1 cellular context compared by ENCODE assay signal in the genomic region with DNA sequence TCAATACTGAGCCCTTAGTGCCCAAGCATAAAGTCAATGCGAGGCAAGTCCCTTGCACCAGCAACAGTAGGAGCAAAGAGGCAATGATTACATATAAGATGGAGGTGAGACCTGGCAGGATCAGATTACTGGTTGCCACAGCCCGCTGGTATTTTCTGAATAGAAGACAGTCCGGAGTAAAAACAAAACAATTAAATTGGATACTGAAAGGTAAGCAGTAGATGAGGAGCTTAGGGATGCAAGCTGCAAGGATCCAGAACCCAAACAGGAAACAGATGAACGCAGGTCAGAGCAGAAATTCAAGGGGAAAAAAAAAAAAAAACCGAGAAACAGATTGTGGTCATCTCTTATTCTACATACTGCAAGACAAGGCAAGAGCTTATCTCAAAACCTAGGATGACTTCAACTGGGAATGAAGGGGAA.
TF ChIP-seq lines count a peak whose summit lies in the region.

No MANE protein-coding gene starts in this region.

TF ChIP-seq in HEK293, 187 proteins besides CTCF, POLR2A, EP300 and RAD21 (continued from another document and continues in another):
- TF ChIP-seq, protein P1, sequence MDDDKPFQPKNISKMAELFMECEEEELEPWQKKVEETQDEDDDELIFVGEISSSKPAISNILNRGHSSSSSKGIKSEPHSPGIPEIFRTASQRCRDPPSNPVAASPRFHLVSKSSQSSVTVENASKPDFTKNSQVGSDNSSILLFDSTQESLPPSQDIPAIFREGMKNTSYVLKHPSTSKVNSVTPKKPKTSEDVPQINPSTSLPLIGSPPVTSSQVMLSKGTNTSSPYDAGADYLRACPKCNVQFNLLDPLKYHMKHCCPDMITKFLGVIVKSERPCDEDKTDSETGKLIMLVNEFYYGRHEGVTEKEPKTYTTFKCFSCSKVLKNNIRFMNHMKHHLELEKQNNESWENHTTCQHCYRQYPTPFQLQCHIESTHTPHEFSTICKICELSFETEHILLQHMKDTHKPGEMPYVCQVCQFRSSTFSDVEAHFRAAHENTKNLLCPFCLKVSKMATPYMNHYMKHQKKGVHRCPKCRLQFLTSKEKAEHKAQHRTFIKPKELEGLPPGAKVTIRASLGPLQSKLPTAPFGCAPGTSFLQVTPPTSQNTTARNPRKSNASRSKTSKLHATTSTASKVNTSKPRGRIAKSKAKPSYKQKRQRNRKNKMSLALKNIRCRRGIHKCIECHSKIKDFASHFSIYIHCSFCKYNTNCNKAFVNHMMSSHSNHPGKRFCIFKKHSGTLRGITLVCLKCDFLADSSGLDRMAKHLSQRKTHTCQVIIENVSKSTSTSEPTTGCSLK (tag by site-specific recombination; IDR thresholded peaks at IDR 0.05): no peak
- TF ChIP-seq, protein P2, sequence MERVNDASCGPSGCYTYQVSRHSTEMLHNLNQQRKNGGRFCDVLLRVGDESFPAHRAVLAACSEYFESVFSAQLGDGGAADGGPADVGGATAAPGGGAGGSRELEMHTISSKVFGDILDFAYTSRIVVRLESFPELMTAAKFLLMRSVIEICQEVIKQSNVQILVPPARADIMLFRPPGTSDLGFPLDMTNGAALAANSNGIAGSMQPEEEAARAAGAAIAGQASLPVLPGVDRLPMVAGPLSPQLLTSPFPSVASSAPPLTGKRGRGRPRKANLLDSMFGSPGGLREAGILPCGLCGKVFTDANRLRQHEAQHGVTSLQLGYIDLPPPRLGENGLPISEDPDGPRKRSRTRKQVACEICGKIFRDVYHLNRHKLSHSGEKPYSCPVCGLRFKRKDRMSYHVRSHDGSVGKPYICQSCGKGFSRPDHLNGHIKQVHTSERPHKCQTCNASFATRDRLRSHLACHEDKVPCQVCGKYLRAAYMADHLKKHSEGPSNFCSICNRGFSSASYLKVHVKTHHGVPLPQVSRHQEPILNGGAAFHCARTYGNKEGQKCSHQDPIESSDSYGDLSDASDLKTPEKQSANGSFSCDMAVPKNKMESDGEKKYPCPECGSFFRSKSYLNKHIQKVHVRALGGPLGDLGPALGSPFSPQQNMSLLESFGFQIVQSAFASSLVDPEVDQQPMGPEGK (tag by site-specific recombination; IDR thresholded peaks at IDR 0.05): no peak
- TF ChIP-seq, protein P3, sequence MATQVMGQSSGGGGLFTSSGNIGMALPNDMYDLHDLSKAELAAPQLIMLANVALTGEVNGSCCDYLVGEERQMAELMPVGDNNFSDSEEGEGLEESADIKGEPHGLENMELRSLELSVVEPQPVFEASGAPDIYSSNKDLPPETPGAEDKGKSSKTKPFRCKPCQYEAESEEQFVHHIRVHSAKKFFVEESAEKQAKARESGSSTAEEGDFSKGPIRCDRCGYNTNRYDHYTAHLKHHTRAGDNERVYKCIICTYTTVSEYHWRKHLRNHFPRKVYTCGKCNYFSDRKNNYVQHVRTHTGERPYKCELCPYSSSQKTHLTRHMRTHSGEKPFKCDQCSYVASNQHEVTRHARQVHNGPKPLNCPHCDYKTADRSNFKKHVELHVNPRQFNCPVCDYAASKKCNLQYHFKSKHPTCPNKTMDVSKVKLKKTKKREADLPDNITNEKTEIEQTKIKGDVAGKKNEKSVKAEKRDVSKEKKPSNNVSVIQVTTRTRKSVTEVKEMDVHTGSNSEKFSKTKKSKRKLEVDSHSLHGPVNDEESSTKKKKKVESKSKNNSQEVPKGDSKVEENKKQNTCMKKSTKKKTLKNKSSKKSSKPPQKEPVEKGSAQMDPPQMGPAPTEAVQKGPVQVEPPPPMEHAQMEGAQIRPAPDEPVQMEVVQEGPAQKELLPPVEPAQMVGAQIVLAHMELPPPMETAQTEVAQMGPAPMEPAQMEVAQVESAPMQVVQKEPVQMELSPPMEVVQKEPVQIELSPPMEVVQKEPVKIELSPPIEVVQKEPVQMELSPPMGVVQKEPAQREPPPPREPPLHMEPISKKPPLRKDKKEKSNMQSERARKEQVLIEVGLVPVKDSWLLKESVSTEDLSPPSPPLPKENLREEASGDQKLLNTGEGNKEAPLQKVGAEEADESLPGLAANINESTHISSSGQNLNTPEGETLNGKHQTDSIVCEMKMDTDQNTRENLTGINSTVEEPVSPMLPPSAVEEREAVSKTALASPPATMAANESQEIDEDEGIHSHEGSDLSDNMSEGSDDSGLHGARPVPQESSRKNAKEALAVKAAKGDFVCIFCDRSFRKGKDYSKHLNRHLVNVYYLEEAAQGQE (tag by site-specific recombination; IDR thresholded peaks at IDR 0.05): no peak
- no peak for TF ChIP-seq SP3 (tag by site-specific recombination; IDR thresholded peaks at IDR 0.05)
- no peak for TF ChIP-seq YY2 (tag by site-specific recombination; IDR thresholded peaks at IDR 0.05)
- TF ChIP-seq FEZF1 (tag by site-specific recombination; IDR thresholded peaks at IDR 0.05): no peak
- TF ChIP-seq ZNF394 (tag by site-specific recombination; IDR thresholded peaks at IDR 0.05; ENCODE audit: borderline replicate concordance): no peak
- TF ChIP-seq, protein P4, sequence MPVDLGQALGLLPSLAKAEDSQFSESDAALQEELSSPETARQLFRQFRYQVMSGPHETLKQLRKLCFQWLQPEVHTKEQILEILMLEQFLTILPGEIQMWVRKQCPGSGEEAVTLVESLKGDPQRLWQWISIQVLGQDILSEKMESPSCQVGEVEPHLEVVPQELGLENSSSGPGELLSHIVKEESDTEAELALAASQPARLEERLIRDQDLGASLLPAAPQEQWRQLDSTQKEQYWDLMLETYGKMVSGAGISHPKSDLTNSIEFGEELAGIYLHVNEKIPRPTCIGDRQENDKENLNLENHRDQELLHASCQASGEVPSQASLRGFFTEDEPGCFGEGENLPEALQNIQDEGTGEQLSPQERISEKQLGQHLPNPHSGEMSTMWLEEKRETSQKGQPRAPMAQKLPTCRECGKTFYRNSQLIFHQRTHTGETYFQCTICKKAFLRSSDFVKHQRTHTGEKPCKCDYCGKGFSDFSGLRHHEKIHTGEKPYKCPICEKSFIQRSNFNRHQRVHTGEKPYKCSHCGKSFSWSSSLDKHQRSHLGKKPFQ (tag by site-specific recombination; IDR thresholded peaks at IDR 0.05): no peak
- no peak for TF ChIP-seq ZNF514 (tag by site-specific recombination; IDR thresholded peaks at IDR 0.05)
- TF ChIP-seq RBAK (tag by site-specific recombination; IDR thresholded peaks at IDR 0.05): no peak
- TF ChIP-seq, protein P5, sequence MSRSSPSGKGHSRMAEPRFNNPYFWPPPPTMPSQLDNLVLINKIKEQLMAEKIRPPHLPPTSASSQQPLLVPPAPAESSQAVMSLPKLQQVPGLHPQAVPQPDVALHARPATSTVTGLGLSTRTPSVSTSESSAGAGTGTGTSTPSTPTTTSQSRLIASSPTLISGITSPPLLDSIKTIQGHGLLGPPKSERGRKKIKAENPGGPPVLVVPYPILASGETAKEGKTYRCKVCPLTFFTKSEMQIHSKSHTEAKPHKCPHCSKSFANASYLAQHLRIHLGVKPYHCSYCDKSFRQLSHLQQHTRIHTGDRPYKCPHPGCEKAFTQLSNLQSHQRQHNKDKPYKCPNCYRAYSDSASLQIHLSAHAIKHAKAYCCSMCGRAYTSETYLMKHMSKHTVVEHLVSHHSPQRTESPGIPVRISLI (tag by site-specific recombination; IDR thresholded peaks at IDR 0.05): peak; percentile 85
- no peak for TF ChIP-seq ZNF76 (tag by site-specific recombination; IDR thresholded peaks at IDR 0.05; ENCODE audit: borderline replicate concordance, low read depth)
- no peak for TF ChIP-seq SALL2 (tag by site-specific recombination; IDR thresholded peaks at IDR 0.05; ENCODE audit: borderline replicate concordance)
- TF ChIP-seq ZFP41 (tag by site-specific recombination; IDR thresholded peaks at IDR 0.05; ENCODE audit: borderline replicate concordance): no peak
- TF ChIP-seq, protein P6, sequence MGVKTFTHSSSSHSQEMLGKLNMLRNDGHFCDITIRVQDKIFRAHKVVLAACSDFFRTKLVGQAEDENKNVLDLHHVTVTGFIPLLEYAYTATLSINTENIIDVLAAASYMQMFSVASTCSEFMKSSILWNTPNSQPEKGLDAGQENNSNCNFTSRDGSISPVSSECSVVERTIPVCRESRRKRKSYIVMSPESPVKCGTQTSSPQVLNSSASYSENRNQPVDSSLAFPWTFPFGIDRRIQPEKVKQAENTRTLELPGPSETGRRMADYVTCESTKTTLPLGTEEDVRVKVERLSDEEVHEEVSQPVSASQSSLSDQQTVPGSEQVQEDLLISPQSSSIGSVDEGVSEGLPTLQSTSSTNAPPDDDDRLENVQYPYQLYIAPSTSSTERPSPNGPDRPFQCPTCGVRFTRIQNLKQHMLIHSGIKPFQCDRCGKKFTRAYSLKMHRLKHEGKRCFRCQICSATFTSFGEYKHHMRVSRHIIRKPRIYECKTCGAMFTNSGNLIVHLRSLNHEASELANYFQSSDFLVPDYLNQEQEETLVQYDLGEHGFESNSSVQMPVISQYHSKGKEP (tag by site-specific recombination; IDR thresholded peaks at IDR 0.05): 0 out of 2 replicates have a peak, but pooled peaks have one; percentile 17
- no peak for TF ChIP-seq ZNF791 (tag by site-specific recombination; IDR thresholded peaks at IDR 0.05)
- TF ChIP-seq, protein P7, sequence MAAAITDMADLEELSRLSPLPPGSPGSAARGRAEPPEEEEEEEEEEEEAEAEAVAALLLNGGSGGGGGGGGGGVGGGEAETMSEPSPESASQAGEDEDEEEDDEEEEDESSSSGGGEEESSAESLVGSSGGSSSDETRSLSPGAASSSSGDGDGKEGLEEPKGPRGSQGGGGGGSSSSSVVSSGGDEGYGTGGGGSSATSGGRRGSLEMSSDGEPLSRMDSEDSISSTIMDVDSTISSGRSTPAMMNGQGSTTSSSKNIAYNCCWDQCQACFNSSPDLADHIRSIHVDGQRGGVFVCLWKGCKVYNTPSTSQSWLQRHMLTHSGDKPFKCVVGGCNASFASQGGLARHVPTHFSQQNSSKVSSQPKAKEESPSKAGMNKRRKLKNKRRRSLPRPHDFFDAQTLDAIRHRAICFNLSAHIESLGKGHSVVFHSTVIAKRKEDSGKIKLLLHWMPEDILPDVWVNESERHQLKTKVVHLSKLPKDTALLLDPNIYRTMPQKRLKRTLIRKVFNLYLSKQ (tag by site-specific recombination; IDR thresholded peaks at IDR 0.05; ENCODE audit: borderline replicate concordance): no peak
- no peak for TF ChIP-seq ZNF654 (tag by site-specific recombination; IDR thresholded peaks at IDR 0.05; ENCODE audit: low read depth)
- no peak for TF ChIP-seq ZNF214 (tag by site-specific recombination; IDR thresholded peaks at IDR 0.05; ENCODE audit: borderline replicate concordance)
- TF ChIP-seq MEIS1 (CRISPR knock-in tag; IDR thresholded peaks at IDR 0.05; ENCODE audit: borderline replicate concordance): no peak
- TF ChIP-seq ZNF354C (tag by site-specific recombination; IDR thresholded peaks at IDR 0.05; ENCODE audit: borderline replicate concordance, low read depth): no peak
- TF ChIP-seq ZNF624 (tag by site-specific recombination; IDR thresholded peaks at IDR 0.05): no peak
- TF ChIP-seq, protein P8, sequence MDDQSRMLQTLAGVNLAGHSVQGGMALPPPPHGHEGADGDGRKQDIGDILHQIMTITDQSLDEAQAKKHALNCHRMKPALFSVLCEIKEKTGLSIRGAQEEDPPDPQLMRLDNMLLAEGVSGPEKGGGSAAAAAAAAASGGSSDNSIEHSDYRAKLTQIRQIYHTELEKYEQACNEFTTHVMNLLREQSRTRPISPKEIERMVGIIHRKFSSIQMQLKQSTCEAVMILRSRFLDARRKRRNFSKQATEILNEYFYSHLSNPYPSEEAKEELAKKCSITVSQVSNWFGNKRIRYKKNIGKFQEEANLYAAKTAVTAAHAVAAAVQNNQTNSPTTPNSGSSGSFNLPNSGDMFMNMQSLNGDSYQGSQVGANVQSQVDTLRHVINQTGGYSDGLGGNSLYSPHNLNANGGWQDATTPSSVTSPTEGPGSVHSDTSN (CRISPR knock-in tag; IDR thresholded peaks at IDR 0.05): no peak
- TF ChIP-seq ZNF658 (tag by site-specific recombination; IDR thresholded peaks at IDR 0.05): no peak
- TF ChIP-seq ZNF776 (tag by site-specific recombination; IDR thresholded peaks at IDR 0.05; ENCODE audit: borderline replicate concordance): no peak
- TF ChIP-seq ZNF560 (tag by site-specific recombination; IDR thresholded peaks at IDR 0.05; ENCODE audit: borderline replicate concordance): no peak
- TF ChIP-seq ZNF510 (tag by site-specific recombination; IDR thresholded peaks at IDR 0.05; ENCODE audit: insufficient replicate concordance): no peak
- TF ChIP-seq ZNF146 (tag by site-specific recombination; IDR thresholded peaks at IDR 0.05): no peak
- TF ChIP-seq YY1 (tag by site-specific recombination; IDR thresholded peaks at IDR 0.05): no peak
- TF ChIP-seq ZNF223 (tag by site-specific recombination; IDR thresholded peaks at IDR 0.05): no peak
- TF ChIP-seq SCRT1 (tag by site-specific recombination; IDR thresholded peaks at IDR 0.05; ENCODE audit: borderline replicate concordance): 0 out of 2 replicates have a peak, but pooled peaks have one; percentile 55
- no peak for TF ChIP-seq ZNF621 (tag by site-specific recombination; IDR thresholded peaks at IDR 0.05)
- no peak for TF ChIP-seq ZNF426 (tag by site-specific recombination; IDR thresholded peaks at IDR 0.05)
- TF ChIP-seq ZNF19 (tag by site-specific recombination; IDR thresholded peaks at IDR 0.05; ENCODE audit: low read depth): no peak
- TF ChIP-seq HOXD13 (CRISPR knock-in tag; IDR thresholded peaks at IDR 0.05; ENCODE audit: borderline replicate concordance): no peak
- peak; percentile 45 for TF ChIP-seq ZNF629 (tag by site-specific recombination; IDR thresholded peaks at IDR 0.05)
- no peak for TF ChIP-seq ZBTB20 (tag by site-specific recombination; IDR thresholded peaks at IDR 0.05)
- TF ChIP-seq ZNF174 (tag by site-specific recombination; IDR thresholded peaks at IDR 0.05): no peak
- no peak for TF ChIP-seq ZBTB1 (tag by site-specific recombination; IDR thresholded peaks at IDR 0.05)
- TF ChIP-seq ZNF529 (tag by site-specific recombination; IDR thresholded peaks at IDR 0.05; ENCODE audit: insufficient replicate concordance): no peak
- TF ChIP-seq ZNF747 (tag by site-specific recombination; IDR thresholded peaks at IDR 0.05): no peak
- peak; percentile 57; the same call in 1 of the 2 replicates for TF ChIP-seq ZBTB48 (tag by site-specific recombination; IDR thresholded peaks at IDR 0.05)
- TF ChIP-seq ZNF366 (tag by site-specific recombination; conservative IDR thresholded peaks at IDR 0.05): peak; percentile 34; the same call in 1 of the 2 replicates
- TF ChIP-seq, protein P9, sequence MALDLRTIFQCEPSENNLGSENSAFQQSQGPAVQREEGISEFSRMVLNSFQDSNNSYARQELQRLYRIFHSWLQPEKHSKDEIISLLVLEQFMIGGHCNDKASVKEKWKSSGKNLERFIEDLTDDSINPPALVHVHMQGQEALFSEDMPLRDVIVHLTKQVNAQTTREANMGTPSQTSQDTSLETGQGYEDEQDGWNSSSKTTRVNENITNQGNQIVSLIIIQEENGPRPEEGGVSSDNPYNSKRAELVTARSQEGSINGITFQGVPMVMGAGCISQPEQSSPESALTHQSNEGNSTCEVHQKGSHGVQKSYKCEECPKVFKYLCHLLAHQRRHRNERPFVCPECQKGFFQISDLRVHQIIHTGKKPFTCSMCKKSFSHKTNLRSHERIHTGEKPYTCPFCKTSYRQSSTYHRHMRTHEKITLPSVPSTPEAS (tag by site-specific recombination; IDR thresholded peaks at IDR 0.05): no peak
- TF ChIP-seq ZNF140 (tag by site-specific recombination; IDR thresholded peaks at IDR 0.05): no peak
- no peak for TF ChIP-seq ZNF677 (tag by site-specific recombination; IDR thresholded peaks at IDR 0.05)
- TF ChIP-seq ZNF558 (tag by site-specific recombination; IDR thresholded peaks at IDR 0.05): 0 out of 2 replicates have a peak, but pooled peaks have one; percentile 20
- TF ChIP-seq ZNF133 (tag by site-specific recombination; IDR thresholded peaks at IDR 0.05): no peak
